Comparison of ENCODE assay signal across 8 cellular contexts in the genomic region with DNA sequence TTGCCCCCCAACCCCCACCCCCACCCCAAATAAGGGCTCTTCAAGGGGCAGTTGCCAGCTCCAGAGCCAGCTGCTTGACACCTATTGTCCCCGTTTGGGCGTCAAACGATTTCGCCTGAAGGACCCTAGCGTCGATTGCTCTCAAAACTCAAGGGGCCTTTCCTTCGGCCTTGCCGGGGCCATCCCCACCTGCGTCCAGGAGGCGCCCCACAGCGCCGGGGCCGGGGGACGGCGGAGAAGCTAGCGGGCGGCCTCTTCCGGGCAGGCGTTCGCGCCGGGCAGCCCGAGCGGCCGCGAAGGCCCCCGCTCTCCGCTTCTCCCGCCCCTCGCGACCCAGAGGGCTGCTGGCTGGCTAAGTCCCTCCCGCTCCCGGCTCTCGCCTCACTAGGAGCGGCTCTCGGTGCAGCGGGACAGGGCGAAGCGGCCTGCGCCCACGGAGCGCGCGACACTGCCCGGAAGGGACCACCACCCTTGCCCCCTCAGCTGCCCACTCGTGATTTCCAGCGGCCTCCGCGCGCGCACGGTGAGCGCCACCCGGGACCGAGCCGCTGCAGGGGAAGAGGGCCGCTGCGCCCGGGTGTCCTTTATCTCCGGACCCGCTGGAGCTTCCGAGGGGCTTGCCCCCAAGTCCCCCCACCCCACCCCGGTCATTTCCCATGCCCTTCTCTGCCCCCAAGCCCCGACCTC. TPM values are rescaled to one million over a fixed set of nuclear protein-coding genes. Genes with fewer than 3 reads are reported as not detected.
DNase-seq lines count a peak whose midpoint lies in the region; ATAC-seq lines count a peak whose summit lies in the region.

A gene with protein sequence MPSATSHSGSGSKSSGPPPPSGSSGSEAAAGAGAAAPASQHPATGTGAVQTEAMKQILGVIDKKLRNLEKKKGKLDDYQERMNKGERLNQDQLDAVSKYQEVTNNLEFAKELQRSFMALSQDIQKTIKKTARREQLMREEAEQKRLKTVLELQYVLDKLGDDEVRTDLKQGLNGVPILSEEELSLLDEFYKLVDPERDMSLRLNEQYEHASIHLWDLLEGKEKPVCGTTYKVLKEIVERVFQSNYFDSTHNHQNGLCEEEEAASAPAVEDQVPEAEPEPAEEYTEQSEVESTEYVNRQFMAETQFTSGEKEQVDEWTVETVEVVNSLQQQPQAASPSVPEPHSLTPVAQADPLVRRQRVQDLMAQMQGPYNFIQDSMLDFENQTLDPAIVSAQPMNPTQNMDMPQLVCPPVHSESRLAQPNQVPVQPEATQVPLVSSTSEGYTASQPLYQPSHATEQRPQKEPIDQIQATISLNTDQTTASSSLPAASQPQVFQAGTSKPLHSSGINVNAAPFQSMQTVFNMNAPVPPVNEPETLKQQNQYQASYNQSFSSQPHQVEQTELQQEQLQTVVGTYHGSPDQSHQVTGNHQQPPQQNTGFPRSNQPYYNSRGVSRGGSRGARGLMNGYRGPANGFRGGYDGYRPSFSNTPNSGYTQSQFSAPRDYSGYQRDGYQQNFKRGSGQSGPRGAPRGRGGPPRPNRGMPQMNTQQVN (plus strand): TSS at position 383 of the 687 bp plus-strand sequence. CDS start 690 bp downstream, outside the sequence.

- POLR2A ChIA-PET in CD8-positive, alpha-beta memory T cell (lab: Charles Lee) = interaction anchor here (0.7 to 4.4 kb wide), 6 partner anchors 13 to 55 kb away, joined by 4 to 54 read pairs (median 6); partner anchors contain the start of gene NAT10

- H3K79me1 ChIP-seq in mesendoderm (ENCODE audit: low read length) = no peaks in the 10 kb centered on the region

- H3K4me2 ChIP-seq in mesendoderm (ENCODE audit: low read length) = peak within 1 kb of the TSS; percentile 23

- H3K27me3 ChIP-seq in CD8-positive, alpha-beta memory T cell (ENCODE audit: insufficient read depth, low read length, poor library complexity, severe bottlenecking) = no peaks in the 10 kb centered on the region
- H3K27me3 ChIP-seq in endocrine pancreas (ENCODE audit: control insufficient read depth, insufficient read depth, low read length) (no peaks in the 10 kb centered on the region), mesendoderm (ENCODE audit: insufficient read depth, low read length, poor library complexity) (no peaks in the 10 kb centered on the region)

- ATAC-seq in GM21367 (IDR thresholded peaks at IDR 0.05; ENCODE audit: unreplicated experiment) = peak; percentile 44

- H3K4ac ChIP-seq in mesendoderm (ENCODE audit: low read depth, low read length) = peak within 1 kb of the TSS; percentile 99

- H2AK5ac ChIP-seq in mesendoderm (ENCODE audit: low read length) = no peak within 1 kb of the TSS

- H3K4me3 ChIP-seq in CD8-positive, alpha-beta memory T cell (ENCODE audit: low read length) = peak within 1 kb of the TSS; percentile 90
- peak within 1 kb of the TSS; percentile 86 for H3K4me3 ChIP-seq in endocrine pancreas (ENCODE audit: control insufficient read depth, insufficient read depth, low read length)
- peak within 1 kb of the TSS; percentile 75 for H3K4me3 ChIP-seq in mesendoderm (ENCODE audit: low read length)

- peak within 1 kb of the TSS; percentile 94 to 99 (median 96) for H3K27ac Mint-ChIP-seq in CD8-positive, alpha-beta memory T cell

- peaks cover 40% of the 10 kb centered on the region for H3K79me2 ChIP-seq in mesendoderm (ENCODE audit: control insufficient read depth, insufficient read depth, low read length)

- DNase-seq in CD8-positive, alpha-beta memory T cell = peak; percentile 78 to 91 (median 90)
- peak in 75 of 76 experiments; percentile 54 to 96 (median 85) for DNase-seq in HUDEP-2 (lab: John Stamatoyannopoulos, UW; ENCODE audit: unreplicated experiment in 76 of 76)
- peak; percentile 86 for DNase-seq in NOMO-1 treated with dmso at 0.1 percent for 144 hours (lab: John Stamatoyannopoulos, UW; ENCODE audit: unreplicated experiment)
- DNase-seq in activated CD8-positive, alpha-beta memory T cell treated with anti-CD3 and anti-CD28 coated beads for 48 hours (ENCODE audit: low read depth in 2 of 3, low spot score in 2 of 3) = peak; percentile 57 to 78 (median 64)
- DNase-seq in mesendoderm = peak; percentile 97
- DNase-seq in stimulated activated CD8-positive, alpha-beta memory T cell treated with anti-CD3 and anti-CD28 coated beads, Interleukin-12 subunit alpha, Interleukin-12 subunit beta, amount 100 ng/mL, for 4 hours (ENCODE audit: low read depth) = peak; percentile 71

- H3K9ac ChIP-seq in endocrine pancreas (ENCODE audit: control insufficient read depth, insufficient read depth, low read length) (peak within 1 kb of the TSS; percentile 84), mesendoderm (ENCODE audit: low read length) (peak within 1 kb of the TSS; percentile 97)

- no peak within 1 kb of the TSS for H2BK15ac ChIP-seq in mesendoderm (replicated peaks; ENCODE audit: low read depth)

- H3K4me1 Mint-ChIP-seq in CD8-positive, alpha-beta memory T cell = peaks cover 32 to 36% (median 36%) of the 10 kb centered on the region in 3 donors

- no peak within 1 kb of the TSS for H4K5ac ChIP-seq in mesendoderm (ENCODE audit: low read length)

- H3K27ac ChIP-seq in CD8-positive, alpha-beta memory T cell (ENCODE audit: low read depth, low read length) = peak within 1 kb of the TSS; percentile 98
- peak within 1 kb of the TSS; percentile 99 for H3K27ac ChIP-seq in mesendoderm (ENCODE audit: low read depth, low read length)

- CTCF ChIA-PET in CD8-positive, alpha-beta memory T cell (lab: Charles Lee) = interaction anchor here (1.0 to 2.3 kb wide), 5 partner anchors 37 to 307 kb away, joined by 3 to 7 read pairs (median 4); partner anchors contain the start of genes ABTB2 and NAT10

- peak within 1 kb of the TSS; percentile 89 for H2BK120ac ChIP-seq in mesendoderm (ENCODE audit: low read depth, low read length)

- no peaks in the 10 kb centered on the region for H3K9me3 Mint-ChIP-seq in CD8-positive, alpha-beta memory T cell

- H3K36me3 ChIP-seq in CD8-positive, alpha-beta memory T cell (ENCODE audit: insufficient read depth, low read length) = no peaks in the 10 kb centered on the region
- H3K36me3 ChIP-seq in endocrine pancreas (ENCODE audit: control insufficient read depth, insufficient read depth, low read length) = no peaks in the 10 kb centered on the region
- no peaks in the 10 kb centered on the region for H3K36me3 ChIP-seq in mesendoderm (ENCODE audit: control insufficient read depth, insufficient read depth, low read length)

- H3K18ac ChIP-seq in mesendoderm (ENCODE audit: low read length) = peak within 1 kb of the TSS; percentile 93

- H3K4me1 ChIP-seq in CD8-positive, alpha-beta memory T cell (ENCODE audit: insufficient read depth, low read length) = peaks cover 30% of the 10 kb centered on the region
- H3K4me1 ChIP-seq in endocrine pancreas (ENCODE audit: control insufficient read depth, insufficient read depth, low read length) (peaks cover 13% of the 10 kb centered on the region), mesendoderm (ENCODE audit: control insufficient read depth, low read depth, low read length) (no peaks in the 10 kb centered on the region)

- peak within 1 kb of the TSS; percentile 96 to 100 (median 99) for H3K4me3 Mint-ChIP-seq in CD8-positive, alpha-beta memory T cell

- peak within 1 kb of the TSS; percentile 53 for H3K23ac ChIP-seq in mesendoderm (ENCODE audit: low read length)

- H3K9me3 ChIP-seq in CD8-positive, alpha-beta memory T cell (ENCODE audit: low read length) = no peaks in the 10 kb centered on the region
- H3K9me3 ChIP-seq in endocrine pancreas (ENCODE audit: control insufficient read depth, low read length) = no peaks in the 10 kb centered on the region

- H3K36me3 Mint-ChIP-seq in CD8-positive, alpha-beta memory T cell = peaks cover 0 to 22% (median 0%) of the 10 kb centered on the region in 3 donors

- no CpG with 5 or more reads among the region's 64 CpGs for WGBS in mesendoderm (ENCODE audit: extremely low coverage, insufficient coverage, low lambda C conversion rate)

- peak within 1 kb of the TSS; percentile 75 for H2BK5ac ChIP-seq in mesendoderm (ENCODE audit: low read length)

- H3K56ac ChIP-seq in mesendoderm (ENCODE audit: low read length) = peak within 1 kb of the TSS; percentile 99

- peak within 1 kb of the TSS; percentile 94 for H4K8ac ChIP-seq in mesendoderm (ENCODE audit: low read depth, low read length)

- H3K27me3 Mint-ChIP-seq in CD8-positive, alpha-beta memory T cell = peaks cover 3 to 6% of the 10 kb centered on the region in 2 donors

RNA-seq across cellular contexts. Expression of the gene that starts here (rescaled TPM):
- total RNA-seq in CD8-positive, alpha-beta memory T cell = 100 to 1,000 TPM; 275 to 287 TPM
- polyA plus RNA-seq in CD8-positive, alpha-beta memory T cell = 75.2 TPM
- 221 TPM for polyA plus RNA-seq in mesendoderm (2013, experiment 1 of 2)
- 221 TPM for polyA plus RNA-seq in mesendoderm (2013, experiment 2 of 2)

Comparison
In these comparisons a context has a peak if more than half of its experiments do, and no peak if none do; other contexts are left out.
1. Peak in every context shown above with its lines: DNase-seq, ATAC-seq, H3K4me3 ChIP-seq and H3K27ac ChIP-seq.